24 cellular contexts compared by ENCODE assay signal in genomic region chr2:156512451-156512850, GRCh38.
DNase-seq lines count a peak whose midpoint lies in the region; ATAC-seq, FAIRE-seq and TF ChIP-seq lines count a peak whose summit lies in the region.
"Had no signal": no experiment of that assay in that cellular context is flagged by ENCODE, and none has a peak within 500 bp of the region (broad histone marks: within the 10 kb centered on the region; RNA-seq: fewer than 3 reads in every experiment).

No MANE protein-coding gene starts in this region.

- H3K9me3 Mint-ChIP-seq in astrocyte (ENCODE audit: unreplicated experiment) (no peaks in the 10 kb centered on the region), glutamatergic neuron (ENCODE audit: unreplicated experiment) (no peaks in the 10 kb centered on the region)
- no peaks in the 10 kb centered on the region for H3K9me3 Mint-ChIP-seq in stimulated activated naive B cell treated with anti-CD40 and anti-IgM and Interleukin-4, amounts not matched to agents 10 μg/mL and 1 μg/mL and 100 μg/mL, for 72 hours
- H3K9me3 Mint-ChIP-seq: activated naive CD8-positive, alpha-beta T cell treated with anti-CD3 and anti-CD28 coated beads, Interleukin-2, amount 10 ng/mL, durations not matched to agents 7 days and 5 days; activated T-cell treated with anti-CD3 and anti-CD28 coated beads, Interleukin-2, amount 50 U/mL, for 4 hours; CD14-positive monocyte; stimulated activated effector memory CD8-positive, alpha-beta T cell treated with anti-CD3 and anti-CD28 coated beads, Interleukin-12 subunit alpha, Interleukin-12 subunit beta, amount 100 ng/mL, for 72 hours had no signal

- no peak overlapping the region for H3K9ac ChIP-seq in astrocyte (ENCODE audit: low read length)
- H3K9ac ChIP-seq: GM23248, parathyroid adenoma had no signal

- no peak overlapping the region for H3K4me2 ChIP-seq in astrocyte (ENCODE audit: low read length)
- H3K4me2 ChIP-seq: A549 had no signal

- H3K36me3 Mint-ChIP-seq in astrocyte (ENCODE audit: low read depth, unreplicated experiment), result peaks cover 2% of the 10 kb centered on the region
- H3K36me3 Mint-ChIP-seq in stimulated activated naive B cell treated with anti-CD40 and anti-IgM and Interleukin-4, amounts not matched to agents 10 μg/mL and 1 μg/mL and 100 μg/mL, for 72 hours, result peaks cover 26 to 33% of the 10 kb centered on the region in 2 donors
- no peaks in the 10 kb centered on the region for H3K36me3 Mint-ChIP-seq in glutamatergic neuron (ENCODE audit: unreplicated experiment)

- TF ChIP-seq CTCF in astrocyte (IDR thresholded peaks at IDR 0.05; ENCODE audit: insufficient read depth, low read depth, low read length) (no peak), glutamatergic neuron (IDR thresholded peaks at IDR 0.05; ENCODE audit: partially characterized antibody, unreplicated experiment) (no peak)

- FAIRE-seq in astrocyte (lab: Jason Lieb, UNC), result no peak
- FAIRE-seq: A549 had no signal

- H3K4me3 ChIP-seq in astrocyte (ENCODE audit: insufficient read depth, low read depth, low read length), result no peak overlapping the region
- H3K4me3 ChIP-seq: A549, cardiac muscle cell, GM23248, Peyer's patch, skin epidermis, tibial nerve had no signal

- H3K4me1 ChIP-seq in astrocyte (ENCODE audit: insufficient read depth, low read length), result no peaks in the 10 kb centered on the region
- H3K4me1 ChIP-seq: A549, parathyroid adenoma, Peyer's patch had no signal

- H3K9me3 ChIP-seq in astrocyte (ENCODE audit: insufficient read depth, low read depth, low read length), result no peaks in the 10 kb centered on the region
- H3K9me3 ChIP-seq: A549, Peyer's patch, tibial nerve had no signal

- ATAC-seq in GM19452 (IDR thresholded peaks at IDR 0.05; ENCODE audit: unreplicated experiment) (peak; percentile 58), HG03039 (IDR thresholded peaks at IDR 0.05; ENCODE audit: unreplicated experiment) (peak; percentile 52), GM21367 (IDR thresholded peaks at IDR 0.05; ENCODE audit: unreplicated experiment) (no peak), GM19397 (IDR thresholded peaks at IDR 0.05; ENCODE audit: unreplicated experiment) (no peak)
- no peak for ATAC-seq in stimulated activated naive B cell treated with anti-CD40 and anti-IgM and Interleukin-4, amounts not matched to agents 10 μg/mL and 1 μg/mL and 100 μg/mL, for 72 hours (replicated peaks)
- ATAC-seq: A549; activated T-cell treated with anti-CD3 and anti-CD28 coated beads, Interleukin-2, amount 50 U/mL, for 4 hours; stimulated activated effector memory CD8-positive, alpha-beta T cell treated with anti-CD3 and anti-CD28 coated beads, Interleukin-12 subunit alpha, Interleukin-12 subunit beta, amount 100 ng/mL, for 72 hours had no signal

- H3K27me3 Mint-ChIP-seq in astrocyte (ENCODE audit: low read depth, unreplicated experiment), result no peaks in the 10 kb centered on the region
- no peaks in the 10 kb centered on the region for H3K27me3 Mint-ChIP-seq in stimulated activated naive B cell treated with anti-CD40 and anti-IgM and Interleukin-4, amounts not matched to agents 10 μg/mL and 1 μg/mL and 100 μg/mL, for 72 hours
- no peaks in the 10 kb centered on the region for H3K27me3 Mint-ChIP-seq in glutamatergic neuron (ENCODE audit: unreplicated experiment)
- H3K27me3 Mint-ChIP-seq: activated naive CD8-positive, alpha-beta T cell treated with anti-CD3 and anti-CD28 coated beads, Interleukin-2, amount 10 ng/mL, durations not matched to agents 7 days and 5 days had no signal

- no peak overlapping the region for H2AFZ ChIP-seq in astrocyte (ENCODE audit: low read depth, low read length)
- H2AFZ ChIP-seq: GM23248, parathyroid adenoma had no signal

- no peak overlapping the region for H3K27ac ChIP-seq in astrocyte (ENCODE audit: low read depth, low read length)
- H3K27ac ChIP-seq: A549, cardiac muscle cell, GM23248, parathyroid adenoma, Peyer's patch, skin epidermis, tibial nerve had no signal

- H3K4me1 Mint-ChIP-seq in astrocyte (ENCODE audit: low read depth, unreplicated experiment) (no peaks in the 10 kb centered on the region), glutamatergic neuron (ENCODE audit: low read depth, unreplicated experiment) (peaks cover 24% of the 10 kb centered on the region)
- peaks cover 7 to 17% of the 10 kb centered on the region in 2 donors for H3K4me1 Mint-ChIP-seq in stimulated activated naive B cell treated with anti-CD40 and anti-IgM and Interleukin-4, amounts not matched to agents 10 μg/mL and 1 μg/mL and 100 μg/mL, for 72 hours
- H3K4me1 Mint-ChIP-seq: activated naive CD8-positive, alpha-beta T cell treated with anti-CD3 and anti-CD28 coated beads, Interleukin-2, amount 10 ng/mL, durations not matched to agents 7 days and 5 days; CD14-positive monocyte; stimulated activated effector memory CD8-positive, alpha-beta T cell treated with anti-CD3 and anti-CD28 coated beads, Interleukin-12 subunit alpha, Interleukin-12 subunit beta, amount 100 ng/mL, for 72 hours had no signal

- H3K4me3 Mint-ChIP-seq in astrocyte (ENCODE audit: unreplicated experiment) (no peak overlapping the region), glutamatergic neuron (ENCODE audit: unreplicated experiment) (no peak overlapping the region)
- H3K4me3 Mint-ChIP-seq in stimulated activated naive B cell treated with anti-CD40 and anti-IgM and Interleukin-4, amounts not matched to agents 10 μg/mL and 1 μg/mL and 100 μg/mL, for 72 hours, result no peak overlapping the region
- H3K4me3 Mint-ChIP-seq: activated naive CD8-positive, alpha-beta T cell treated with anti-CD3 and anti-CD28 coated beads, Interleukin-2, amount 10 ng/mL, durations not matched to agents 7 days and 5 days; activated T-cell treated with anti-CD3 and anti-CD28 coated beads, Interleukin-2, amount 50 U/mL, for 4 hours; CD14-positive monocyte; stimulated activated effector memory CD8-positive, alpha-beta T cell treated with anti-CD3 and anti-CD28 coated beads, Interleukin-12 subunit alpha, Interleukin-12 subunit beta, amount 100 ng/mL, for 72 hours had no signal

- no peaks in the 10 kb centered on the region for H3K79me2 ChIP-seq in astrocyte (ENCODE audit: insufficient read depth, low read length)
- H3K79me2 ChIP-seq: parathyroid adenoma had no signal

- DNase-seq in DMS53 treated with DMSO at 0.1 percent for 48 hours (lab: John Stamatoyannopoulos, UW; ENCODE audit: unreplicated experiment) (peak; percentile 20), astrocyte (ENCODE audit: low read depth) (peak; percentile 18), glutamatergic neuron (no peak)
- no peak for DNase-seq in stimulated activated naive B cell treated with anti-CD40 and anti-IgM and Interleukin-4, amounts not matched to agents 10 μg/mL and 1 μg/mL and 100 μg/mL, for 72 hours
- DNase-seq: activated CD4-positive, alpha-beta T cell treated with anti-CD3 and anti-CD28 coated beads, Interleukin-2, amount 50 U/mL, for 48 hours; activated naive CD8-positive, alpha-beta T cell treated with anti-CD3 and anti-CD28 coated beads, Interleukin-2, amount 10 ng/mL, durations not matched to agents 7 days and 5 days; activated T-cell treated with anti-CD3 and anti-CD28 coated beads, Interleukin-2, amount 50 U/mL, for 4 hours; DMS79; effector CD8-positive, alpha-beta T cell; GM23248; NCI-H146; Peyer's patch; SW 1271 had no signal

- no peaks in the 10 kb centered on the region for H4K20me1 ChIP-seq in astrocyte (ENCODE audit: insufficient read depth, low read length)

- H3K36me3 ChIP-seq in astrocyte (ENCODE audit: insufficient read depth, low read length), result no peaks in the 10 kb centered on the region
- H3K36me3 ChIP-seq: cardiac muscle cell had no signal

- H3K27ac Mint-ChIP-seq in astrocyte (ENCODE audit: unreplicated experiment), result no peak overlapping the region
- no peak overlapping the region for H3K27ac Mint-ChIP-seq in stimulated activated naive B cell treated with anti-CD40 and anti-IgM and Interleukin-4, amounts not matched to agents 10 μg/mL and 1 μg/mL and 100 μg/mL, for 72 hours
- H3K27ac Mint-ChIP-seq in glutamatergic neuron (ENCODE audit: unreplicated experiment), result no peak overlapping the region
- H3K27ac Mint-ChIP-seq: activated naive CD8-positive, alpha-beta T cell treated with anti-CD3 and anti-CD28 coated beads, Interleukin-2, amount 10 ng/mL, durations not matched to agents 7 days and 5 days; CD14-positive monocyte had no signal

- H3K27me3 ChIP-seq in astrocyte (ENCODE audit: insufficient read depth, low read length), result no peaks in the 10 kb centered on the region
- H3K27me3 ChIP-seq: cardiac muscle cell, Peyer's patch, tibial nerve had no signal

Comparison
In these comparisons a context has a peak if more than half of its experiments do, and no peak if none do; other contexts are left out.
1. DNase-seq: peak in DMS53 treated with DMSO at 0.1 percent for 48 hours (single experiment) and astrocyte (single experiment); none in stimulated activated naive B cell treated with anti-CD40 and anti-IgM and Interleukin-4, amounts not matched to agents 10 μg/mL and 1 μg/mL and 100 μg/mL, for 72 hours (single experiment) and glutamatergic neuron (single experiment).
2. ATAC-seq: peak in GM19452 (single experiment) and HG03039 (single experiment); none in GM21367 (single experiment), stimulated activated naive B cell treated with anti-CD40 and anti-IgM and Interleukin-4, amounts not matched to agents 10 μg/mL and 1 μg/mL and 100 μg/mL, for 72 hours (0 of 2) and GM19397 (single experiment).